14 cellular contexts compared by ENCODE assay signal in genomic region chr14:66650491-66650911, GRCh38.
DNase-seq lines count a peak whose midpoint lies in the region; ATAC-seq, FAIRE-seq and TF ChIP-seq lines count a peak whose summit lies in the region.
"Had no signal": no experiment of that assay in that cellular context is flagged by ENCODE, and none has a peak within 500 bp of the region (broad histone marks: within the 10 kb centered on the region; RNA-seq: fewer than 3 reads in every experiment).

No MANE protein-coding gene starts in this region.

- ATAC-seq in GM19328 (IDR thresholded peaks at IDR 0.05; ENCODE audit: unreplicated experiment) (peak; percentile 52), HG03439 (IDR thresholded peaks at IDR 0.05; ENCODE audit: unreplicated experiment) (peak; percentile 64), GM21576 (IDR thresholded peaks at IDR 0.05; ENCODE audit: unreplicated experiment) (no peak)

- DNase-seq in GM12892 (ENCODE audit: insufficient read length) = no peak
- no peak for DNase-seq in endothelial cell (ENCODE audit: low spot score)
- no peak for DNase-seq in HT-29 (ENCODE audit: low spot score)
- no peak for DNase-seq in CD1c-positive myeloid dendritic cell (ENCODE audit: extremely low spot score)
- DNase-seq in amygdala (lab: John Stamatoyannopoulos, UW) = no peak
- DNase-seq: CD8-positive, alpha-beta memory T cell; colonic mucosa; hippocampal formation; Karpas-422; stimulated activated naive CD4-positive, alpha-beta T cell; T1000 had no signal

- H3K9me3 Mint-ChIP-seq in endothelial cell (ENCODE audit: unreplicated experiment) = no peaks in the 10 kb centered on the region

- H3K27me3 Mint-ChIP-seq in endothelial cell (ENCODE audit: unreplicated experiment) = peaks cover 2% of the 10 kb centered on the region
- H3K27me3 Mint-ChIP-seq: CD8-positive, alpha-beta memory T cell had no signal

- no peak for TF ChIP-seq POLR2A in GM12892 (IDR thresholded peaks at IDR 0.05; ENCODE audit: low read depth, low read length)

- peak overlapping the region; percentile 95 for H3K27ac Mint-ChIP-seq in endothelial cell (ENCODE audit: unreplicated experiment)

- H3K4me3 Mint-ChIP-seq in endothelial cell (ENCODE audit: unreplicated experiment) = no peak overlapping the region
- H3K4me3 Mint-ChIP-seq: CD8-positive, alpha-beta memory T cell had no signal

- H3K4me1 Mint-ChIP-seq in endothelial cell (ENCODE audit: unreplicated experiment) = peaks cover 22% of the 10 kb centered on the region

- H3K36me3 Mint-ChIP-seq in endothelial cell (ENCODE audit: low read depth, unreplicated experiment) = no peaks in the 10 kb centered on the region

- peak; percentile 96 for FAIRE-seq in GM12892 (lab: Jason Lieb, UNC)

- no peak for TF ChIP-seq CTCF in endothelial cell (IDR thresholded peaks at IDR 0.05; ENCODE audit: unreplicated experiment)
